Comparison of ENCODE assay signal across 8 cellular contexts in the genomic region with DNA sequence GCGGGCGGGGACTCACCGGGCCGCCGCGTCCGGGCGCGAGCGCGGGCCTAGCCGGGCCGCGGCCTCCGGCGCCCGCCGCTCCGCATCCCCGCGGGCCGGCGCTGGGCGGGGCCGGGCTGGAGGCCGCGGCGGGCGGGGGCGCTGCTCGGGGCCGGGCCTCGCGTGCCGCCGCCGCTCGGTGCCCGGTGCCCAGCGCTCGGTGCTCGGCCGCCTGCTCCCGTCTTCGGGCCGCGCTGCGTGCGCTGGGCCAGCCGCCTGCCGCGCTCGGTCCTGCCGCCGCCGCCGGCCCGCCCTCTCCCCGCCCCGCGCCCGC. TPM values are rescaled to one million over a fixed set of nuclear protein-coding genes. Genes with fewer than 3 reads are reported as not detected.
DNase-seq lines count a peak whose midpoint lies in the region; ATAC-seq and TF ChIP-seq lines count a peak whose summit lies in the region.

A gene (minus strand): TSS at position 281 of the 313 bp plus-strand sequence. CDS start 3,105 bp downstream, outside the sequence.

- no peak for ATAC-seq in left lobe of liver
- ATAC-seq in HG02852 (IDR thresholded peaks at IDR 0.05; ENCODE audit: unreplicated experiment): no peak

- peaks cover 10% of the 10 kb centered on the region for H3K36me3 ChIP-seq in GM06990 (ENCODE audit: control insufficient read depth, insufficient read depth, low read length)
- peaks cover 7% of the 10 kb centered on the region for H3K36me3 ChIP-seq in brain microvascular endothelial cell (replicated peaks)

- DNase-seq in GM06990 (ENCODE audit: extremely low read depth, insufficient read length) (no peak), HT1080 (ENCODE audit: low read depth) (no peak), brain microvascular endothelial cell (no peak), left lobe of liver (ENCODE audit: low spot score) (no peak), substantia nigra (lab: John Stamatoyannopoulos, UW) (peak in 3 of 49 donors; percentile 7 to 52 (median 34)), SHP77 treated with DMSO at 0.1 percent for 48 hours (lab: John Stamatoyannopoulos, UW) (no peak), NCI-H2107 treated with DMSO at 0.1 percent for 48 hours (lab: John Stamatoyannopoulos, UW; ENCODE audit: unreplicated experiment) (no peak)

- TF ChIP-seq CTCF in GM06990 (IDR thresholded peaks at IDR 0.05; ENCODE audit: insufficient read depth, low read length, poor library complexity, severe bottlenecking): no peak
- TF ChIP-seq CTCF in brain microvascular endothelial cell (IDR thresholded peaks at IDR 0.05; ENCODE audit: low read depth, low read length, missing control alignments): no peak

- in situ Hi-C loops in brain microvascular endothelial cell (cut with HindIII; ENCODE audit: low pct_ligation_motif_present, low sequenced_read_pairs): no loop called here

- H3K4me3 ChIP-seq in GM06990 (replicated peaks; ENCODE audit: low read depth, low read length): peak within 1 kb of the TSS; percentile 81
- peak within 1 kb of the TSS; percentile 74 for H3K4me3 ChIP-seq in brain microvascular endothelial cell (ENCODE audit: low read depth, low read length)

- H3K27ac ChIP-seq in brain microvascular endothelial cell: peak within 1 kb of the TSS; percentile 38
- peak within 1 kb of the TSS; percentile 59 for H3K27ac ChIP-seq in substantia nigra (ENCODE audit: low read depth, low read length, poor library complexity, severe bottlenecking)

- H3K27me3 ChIP-seq in GM06990 (replicated peaks; ENCODE audit: control insufficient read depth, insufficient read depth, low read length) (peaks cover 1% of the 10 kb centered on the region; the same call in 1 of the 2 replicates), brain microvascular endothelial cell (replicated peaks) (no peaks in the 10 kb centered on the region)

RNA-seq across cellular contexts. Expression of the gene that starts here (rescaled TPM):
- total RNA-seq in HT1080 (2014; rRNA removed; shearing (Covaris generic)): 147 and 173 TPM in 2 replicates
- 120 and 132 TPM in 2 replicates for polyA plus RNA-seq in HT1080 (2015; cell fraction: cytosol; rRNA removed)
- polyA plus RNA-seq in HT1080 (2015; cell fraction: nucleus; rRNA removed): 125 and 136 TPM in 2 replicates
- 90.1 TPM for total RNA-seq in left lobe of liver
